Comparison of ENCODE assay signal across 8 cellular contexts in the genomic region with DNA sequence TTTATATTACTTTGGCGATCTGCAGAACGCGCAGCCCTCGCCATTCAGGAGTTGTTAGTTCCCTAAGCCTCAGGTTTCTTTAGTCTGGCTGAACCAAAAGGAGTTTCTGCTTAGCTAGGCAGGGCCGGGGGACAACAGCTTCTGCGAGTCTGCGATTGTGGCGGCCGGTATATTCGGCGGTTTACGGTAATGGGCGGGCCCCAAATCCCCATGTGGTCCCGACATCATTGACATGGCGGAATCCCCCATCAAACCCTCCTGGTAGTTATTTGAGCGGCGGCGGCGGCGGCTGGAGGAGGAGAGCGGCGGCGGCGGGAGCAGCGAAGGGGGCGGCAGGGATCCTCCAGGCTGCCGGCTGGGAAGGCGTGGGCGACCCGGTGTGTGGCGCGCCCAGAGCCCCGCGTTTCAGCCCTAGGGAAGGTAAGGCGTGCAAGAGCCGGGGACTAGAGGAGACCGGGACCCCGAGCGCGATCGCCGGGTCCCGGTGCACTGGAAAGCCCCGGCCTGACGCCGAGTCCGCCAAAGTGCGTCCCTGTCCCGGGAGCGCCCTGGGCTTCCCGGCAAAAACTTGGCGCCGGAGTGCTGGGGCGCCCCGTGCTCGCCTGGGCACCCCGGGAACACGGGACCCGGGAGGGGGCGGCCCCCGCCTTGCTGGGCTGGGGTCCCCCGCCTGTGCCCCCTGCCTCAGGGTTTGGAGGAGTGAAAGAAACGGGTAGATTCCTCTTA. TPM values are rescaled to one million over a fixed set of nuclear protein-coding genes. Genes with fewer than 3 reads are reported as not detected.
DNase-seq lines count a peak whose midpoint lies in the region; ATAC-seq and TF ChIP-seq lines count a peak whose summit lies in the region.

A gene (plus strand): TSS at position 227 of the 726 bp plus-strand sequence. CDS start 72,902 bp downstream, outside the sequence.

- H3K4me3 ChIP-seq in GM08714 (ENCODE audit: low read length), result peak within 1 kb of the TSS; percentile 92
- peak within 1 kb of the TSS; percentile 91 for H3K4me3 ChIP-seq in ovary
- peak within 1 kb of the TSS; percentile 87 to 96 (median 94) for H3K4me3 ChIP-seq in thyroid gland (replicated peaks in 1 of 3)

- TF ChIP-seq CTCF in glutamatergic neuron (IDR thresholded peaks at IDR 0.05; ENCODE audit: partially characterized antibody, unreplicated experiment), result no peak
- TF ChIP-seq CTCF in ovary (IDR thresholded peaks at IDR 0.05), result no peak
- peak in 1 of 6 experiments; percentile 7 for TF ChIP-seq CTCF in thyroid gland (IDR thresholded peaks at IDR 0.05)

- H3K36me3 Mint-ChIP-seq in activated naive CD8-positive, alpha-beta T cell, result no peaks in the 10 kb centered on the region
- H3K36me3 Mint-ChIP-seq in glutamatergic neuron (ENCODE audit: unreplicated experiment), result no peaks in the 10 kb centered on the region

- peak; percentile 48 for ATAC-seq in HG02610 (IDR thresholded peaks at IDR 0.05; ENCODE audit: unreplicated experiment)

- H3K27ac ChIP-seq in ovary (peak within 1 kb of the TSS; percentile 97), thyroid gland (peak within 1 kb of the TSS; percentile 94 to 98 (median 94))

- H3K4me1 ChIP-seq in ovary (ENCODE audit: insufficient read depth) (peaks cover 7% of the 10 kb centered on the region), thyroid gland (peaks cover 8 to 25% of the 10 kb centered on the region in 2 donors)

- H3K9me3 Mint-ChIP-seq in activated naive CD8-positive, alpha-beta T cell (ENCODE audit: low read depth), result no peaks in the 10 kb centered on the region
- H3K9me3 Mint-ChIP-seq in glutamatergic neuron (ENCODE audit: unreplicated experiment), result peaks cover 6% of the 10 kb centered on the region

- peak; percentile 97 for DNase-seq in NCI-H1105 (lab: John Stamatoyannopoulos, UW)
- peak; percentile 94 for DNase-seq in SKM-1 treated with dmso at 0.1 percent for 144 hours (lab: John Stamatoyannopoulos, UW; ENCODE audit: unreplicated experiment)
- peak; percentile 94 for DNase-seq in glutamatergic neuron
- DNase-seq in ovary, result peak; percentile 91 to 96 (median 94)
- peak; percentile 95 for DNase-seq in thyroid gland

- peak; percentile 64 for TF ChIP-seq EP300 in ovary (IDR thresholded peaks at IDR 0.05)

- intact Hi-C loops in ovary (cut with DNase I) (loop anchor here (5.0 to 10.0 kb wide), 7 partner anchors 85 to 293 kb away; a partner anchor contains a TSS), thyroid gland (cut with DNase I) (loop anchor here (5.0 kb wide), 1 partner anchor 293 kb away; no protein-coding TSS in a partner anchor)

- peak within 1 kb of the TSS; percentile 96 for H3K4me3 Mint-ChIP-seq in activated naive CD8-positive, alpha-beta T cell
- peak within 1 kb of the TSS; percentile 88 for H3K4me3 Mint-ChIP-seq in glutamatergic neuron (ENCODE audit: unreplicated experiment)

- H3K36me3 ChIP-seq in ovary, result no peaks in the 10 kb centered on the region
- no peaks in the 10 kb centered on the region for H3K36me3 ChIP-seq in thyroid gland

- no peaks in the 10 kb centered on the region for H3K9me3 ChIP-seq in ovary
- H3K9me3 ChIP-seq in thyroid gland, result no peaks in the 10 kb centered on the region

- peaks cover 3% of the 10 kb centered on the region for H3K27me3 Mint-ChIP-seq in activated naive CD8-positive, alpha-beta T cell
- H3K27me3 Mint-ChIP-seq in glutamatergic neuron (ENCODE audit: unreplicated experiment), result peaks cover 2% of the 10 kb centered on the region

- 0% methylated on average over 45 to 63 of the region's 63 CpGs for WGBS in ovary, 3 donors
- 0 to 1% methylated on average over 28 to 43 of the region's 63 CpGs for WGBS in thyroid gland, 2 donors

- H3K4me1 Mint-ChIP-seq in activated naive CD8-positive, alpha-beta T cell (ENCODE audit: low read depth), result peaks cover 36% of the 10 kb centered on the region
- no peaks in the 10 kb centered on the region for H3K4me1 Mint-ChIP-seq in glutamatergic neuron (ENCODE audit: low read depth, unreplicated experiment)

- peak within 1 kb of the TSS; percentile 96 for H3K27ac Mint-ChIP-seq in activated naive CD8-positive, alpha-beta T cell
- no peak within 1 kb of the TSS for H3K27ac Mint-ChIP-seq in glutamatergic neuron (ENCODE audit: unreplicated experiment)

- H3K27me3 ChIP-seq in ovary (no peaks in the 10 kb centered on the region), thyroid gland (no peaks in the 10 kb centered on the region)

- TF ChIP-seq POLR2A in ovary (IDR thresholded peaks at IDR 0.05) (peak; percentile 88), thyroid gland (IDR thresholded peaks at IDR 0.05) (peak; percentile 48 to 97)

RNA-seq across cellular contexts. Expression of the gene that starts here (rescaled TPM):
- total RNA-seq in glutamatergic neuron (ENCODE audit: unreplicated experiment) (11.7 TPM), ovary (100 to 1,000 TPM in 5 of 7 donors, 10 to 100 TPM in 2; 93.2 to 198 (median 110) TPM), thyroid gland (100 to 1,000 TPM; 118 to 172 (median 146) TPM)
- 10 to 100 TPM; 22.1 to 75.2 TPM for polyA plus RNA-seq in ovary

Comparison
In these comparisons a context has a peak if more than half of its experiments do, and no peak if none do; other contexts are left out.
1. Peak in every context shown above with its lines: DNase-seq, ATAC-seq, H3K4me3 ChIP-seq and H3K27ac ChIP-seq.